ENCODE assay signal across 22 cellular contexts in the genomic region with DNA sequence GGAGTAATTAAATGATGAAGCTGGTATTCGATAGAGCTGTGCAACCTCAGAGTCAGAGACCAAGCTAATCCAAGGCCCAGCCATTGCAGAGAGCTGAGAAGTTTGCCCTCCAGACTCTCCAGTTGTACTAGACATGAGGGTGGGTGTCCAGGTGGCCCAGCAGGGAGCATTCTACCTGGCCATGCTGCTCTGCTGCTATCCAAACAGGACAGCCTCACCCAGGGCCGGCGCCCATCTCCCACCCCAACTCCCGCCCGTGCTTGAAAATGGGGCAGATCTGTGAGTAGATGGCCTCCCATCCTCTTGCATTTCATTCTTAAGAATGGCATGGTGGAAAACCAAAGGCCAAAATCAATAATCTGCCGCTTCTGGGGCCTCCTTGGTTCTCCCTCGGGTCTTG.
"Had no signal": no experiment of that assay in that cellular context is flagged by ENCODE, and none has a peak within 500 bp of the region (broad histone marks: within the 10 kb centered on the region; RNA-seq: fewer than 3 reads in every experiment).

No MANE protein-coding gene starts in this region.

- H3K27me3 Mint-ChIP-seq: activated CD4-positive, alpha-beta memory T cell treated with anti-CD3 and anti-CD28 coated beads for 36 hours; activated CD4-positive, alpha-beta T cell treated with anti-CD3 and anti-CD28 coated beads, Interleukin-2, amount 10 ng/mL, durations not matched to agents 7 days and 5 days; activated naive CD4-positive, alpha-beta T cell treated with anti-CD3 and anti-CD28 coated beads, Interleukin-2, amount 10 ng/mL, durations not matched to agents 7 days and 5 days; IgD-negative memory B cell had no signal

- H3K9me3 Mint-ChIP-seq: activated CD4-positive, alpha-beta T cell treated with anti-CD3 and anti-CD28 coated beads, Interleukin-2, amount 10 ng/mL, durations not matched to agents 7 days and 5 days; activated naive CD4-positive, alpha-beta T cell treated with anti-CD3 and anti-CD28 coated beads, Interleukin-2, amount 10 ng/mL, durations not matched to agents 7 days and 5 days had no signal

- H3K4me1 Mint-ChIP-seq: activated CD4-positive, alpha-beta T cell treated with anti-CD3 and anti-CD28 coated beads, Interleukin-2, amount 10 ng/mL, durations not matched to agents 7 days and 5 days; activated naive CD4-positive, alpha-beta T cell treated with anti-CD3 and anti-CD28 coated beads, Interleukin-2, amount 10 ng/mL, durations not matched to agents 7 days and 5 days; activated naive CD8-positive, alpha-beta T cell treated with anti-CD3 and anti-CD28 coated beads for 36 hours; IgD-negative memory B cell; T-cell had no signal

- DNase-seq: activated CD4-positive, alpha-beta memory T cell treated with anti-CD3 and anti-CD28 coated beads for 36 hours; activated CD4-positive, alpha-beta T cell treated with anti-CD3 and anti-CD28 coated beads, Interleukin-2, amount 10 ng/mL, durations not matched to agents 7 days and 5 days; activated CD4-positive, CD25-positive, alpha-beta regulatory T cell; activated gamma-delta T cell treated with Interleukin-2 at 50 U/mL for 16 hours; activated naive CD4-positive, alpha-beta T cell treated with anti-CD3 and anti-CD28 coated beads, Interleukin-2, amount 10 ng/mL, durations not matched to agents 7 days and 5 days; activated naive CD8-positive, alpha-beta T cell treated with anti-CD3 and anti-CD28 coated beads for 36 hours; activated T-cell treated with anti-CD3 and anti-CD28 coated beads, Interleukin-2, amount 50 U/mL, for 4 hours; brain microvascular endothelial cell; KG1; NCI-H1048; NCI-H2029; NCI-H2107; NCI-H2171 treated with DMSO at 0.1 percent for 48 hours; NCI-H345; NCI-H510A; NCI-H526 treated with DMSO at 0.1 percent for 48 hours; NCI-H82; SIG-M5; T-cell had no signal

- H3K4me3 Mint-ChIP-seq: activated CD4-positive, alpha-beta memory T cell treated with anti-CD3 and anti-CD28 coated beads for 36 hours; activated CD4-positive, alpha-beta T cell treated with anti-CD3 and anti-CD28 coated beads, Interleukin-2, amount 10 ng/mL, durations not matched to agents 7 days and 5 days; activated naive CD4-positive, alpha-beta T cell treated with anti-CD3 and anti-CD28 coated beads, Interleukin-2, amount 10 ng/mL, durations not matched to agents 7 days and 5 days; activated naive CD8-positive, alpha-beta T cell treated with anti-CD3 and anti-CD28 coated beads for 36 hours; activated T-cell treated with anti-CD3 and anti-CD28 coated beads, Interleukin-2, amount 50 U/mL, for 4 hours; IgD-negative memory B cell; T-cell had no signal

- H3K36me3 Mint-ChIP-seq: activated CD4-positive, alpha-beta memory T cell treated with anti-CD3 and anti-CD28 coated beads for 36 hours; activated naive CD4-positive, alpha-beta T cell treated with anti-CD3 and anti-CD28 coated beads, Interleukin-2, amount 10 ng/mL, durations not matched to agents 7 days and 5 days; activated naive CD8-positive, alpha-beta T cell treated with anti-CD3 and anti-CD28 coated beads for 36 hours; IgD-negative memory B cell; T-cell had no signal

- H3K36me3 ChIP-seq: brain microvascular endothelial cell, cardiac muscle cell had no signal

- H3K4me3 ChIP-seq: cardiac muscle cell had no signal

- ATAC-seq: activated T-cell treated with anti-CD3 and anti-CD28 coated beads, Interleukin-2, amount 50 U/mL, for 4 hours had no signal

- H3K27ac Mint-ChIP-seq: activated CD4-positive, alpha-beta memory T cell treated with anti-CD3 and anti-CD28 coated beads for 36 hours; activated CD4-positive, alpha-beta T cell treated with anti-CD3 and anti-CD28 coated beads, Interleukin-2, amount 10 ng/mL, durations not matched to agents 7 days and 5 days; activated naive CD4-positive, alpha-beta T cell treated with anti-CD3 and anti-CD28 coated beads, Interleukin-2, amount 10 ng/mL, durations not matched to agents 7 days and 5 days; activated naive CD8-positive, alpha-beta T cell treated with anti-CD3 and anti-CD28 coated beads for 36 hours; IgD-negative memory B cell; T-cell had no signal

- H3K27ac ChIP-seq: brain microvascular endothelial cell, cardiac muscle cell, VCaP had no signal
